In the genomic region with DNA sequence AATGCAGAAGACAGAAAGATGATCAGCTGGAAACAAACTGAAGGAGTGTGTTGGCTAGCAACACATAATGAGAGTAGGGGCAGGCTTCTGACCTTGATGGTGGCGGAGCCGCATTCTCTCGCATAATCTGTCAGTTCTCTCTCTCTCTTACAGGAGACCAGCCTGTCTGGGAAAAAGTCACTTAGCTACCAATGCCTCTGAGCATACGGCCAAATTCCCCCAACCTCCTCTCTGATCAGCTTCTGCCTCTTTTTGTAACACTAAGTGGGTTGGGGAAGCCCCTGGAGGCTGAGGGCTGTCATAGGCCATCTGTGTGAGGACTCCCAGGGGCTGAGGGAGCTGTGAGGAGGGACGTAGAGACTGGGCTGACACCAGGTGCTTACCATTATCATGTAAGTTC, we compare ENCODE assay signal across 8 cellular contexts.
DNase-seq lines count a peak whose midpoint lies in the region; ATAC-seq lines count a peak whose summit lies in the region.

No MANE protein-coding gene starts in this region.

- no peaks in the 10 kb centered on the region for H3K9me3 Mint-ChIP-seq in stimulated activated naive B cell treated with anti-CD40 and anti-IgM and Interleukin-4, amounts not matched to agents 10 μg/mL and 1 μg/mL and 100 μg/mL, for 72 hours

- ATAC-seq in GM19438 (IDR thresholded peaks at IDR 0.05; ENCODE audit: low read depth, unreplicated experiment) (peak; percentile 87), HG03378 (IDR thresholded peaks at IDR 0.05; ENCODE audit: unreplicated experiment) (peak; percentile 87)
- peak; percentile 96 to 97 for ATAC-seq in stimulated activated naive B cell treated with anti-CD40 and anti-IgM and Interleukin-4, amounts not matched to agents 10 μg/mL and 1 μg/mL and 100 μg/mL, for 72 hours (replicated peaks)

- H3K4me3 Mint-ChIP-seq in stimulated activated naive B cell treated with anti-CD40 and anti-IgM and Interleukin-4, amounts not matched to agents 10 μg/mL and 1 μg/mL and 100 μg/mL, for 72 hours = peak overlapping the region; percentile 39 to 66

- peaks cover 18 to 32% of the 10 kb centered on the region in 2 donors for H3K36me3 Mint-ChIP-seq in stimulated activated naive B cell treated with anti-CD40 and anti-IgM and Interleukin-4, amounts not matched to agents 10 μg/mL and 1 μg/mL and 100 μg/mL, for 72 hours

- peak overlapping the region; percentile 90 for H3K27ac Mint-ChIP-seq in stimulated activated naive B cell treated with anti-CD40 and anti-IgM and Interleukin-4, amounts not matched to agents 10 μg/mL and 1 μg/mL and 100 μg/mL, for 72 hours

- intact Hi-C loops in posterior vena cava (cut with DNase I) = no loop called here

- no peaks in the 10 kb centered on the region for H3K27me3 Mint-ChIP-seq in stimulated activated naive B cell treated with anti-CD40 and anti-IgM and Interleukin-4, amounts not matched to agents 10 μg/mL and 1 μg/mL and 100 μg/mL, for 72 hours

- peak overlapping the region; percentile 32 for H3K27ac ChIP-seq in caudate nucleus (ENCODE audit: low read depth, low read length)

- H3K4me1 Mint-ChIP-seq in stimulated activated naive B cell treated with anti-CD40 and anti-IgM and Interleukin-4, amounts not matched to agents 10 μg/mL and 1 μg/mL and 100 μg/mL, for 72 hours = peaks cover 32 to 47% of the 10 kb centered on the region in 2 donors

- DNase-seq in ELF-1 (ENCODE audit: low read depth, low spot score) (peak; percentile 67), caudate nucleus (lab: John Stamatoyannopoulos, UW) (no peak), posterior vena cava (ENCODE audit: low spot score) (no peak), C1 segment of cervical spinal cord (lab: John Stamatoyannopoulos, UW) (no peak), T-helper 9 cell (no peak)
- DNase-seq in stimulated activated naive B cell treated with anti-CD40 and anti-IgM and Interleukin-4, amounts not matched to agents 10 μg/mL and 1 μg/mL and 100 μg/mL, for 72 hours = peak; percentile 80

Comparison
In these comparisons a context has a peak if more than half of its experiments do, and no peak if none do; other contexts are left out.
1. DNase-seq: peak in ELF-1 (single experiment) and stimulated activated naive B cell treated with anti-CD40 and anti-IgM and Interleukin-4, amounts not matched to agents 10 μg/mL and 1 μg/mL and 100 μg/mL, for 72 hours (single experiment); none in caudate nucleus (0 of 61), posterior vena cava (single experiment), C1 segment of cervical spinal cord (0 of 14) and T-helper 9 cell (single experiment).
2. Peak in every context shown above with its lines, with median percentiles within 50 percentile points of each other: ATAC-seq.